1 cellular context compared by ENCODE assay signal in the genomic region with DNA sequence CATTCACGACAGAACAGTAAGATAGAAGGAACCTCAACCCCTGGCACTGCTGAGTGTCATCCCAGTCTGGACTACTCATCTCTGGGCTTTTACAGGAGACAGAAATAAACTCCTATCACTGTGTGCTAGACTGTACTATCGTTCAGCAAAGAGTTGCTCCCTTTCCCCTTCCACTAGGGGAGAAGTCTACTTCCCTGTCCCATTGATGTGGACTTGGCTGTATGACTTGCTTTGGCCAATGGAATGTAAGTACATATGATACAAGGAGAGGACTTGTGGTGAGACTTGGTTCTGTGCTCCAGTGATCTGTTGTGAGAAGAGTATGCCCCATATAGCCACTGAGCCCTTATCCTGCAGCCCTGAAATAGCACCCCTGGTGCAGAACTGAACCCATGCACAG.
TF ChIP-seq lines count a peak whose summit lies in the region.

No MANE protein-coding gene starts in this region.

TF ChIP-seq in HepG2, 621 proteins besides CTCF, POLR2A, EP300 and RAD21:
- no peak for TF ChIP-seq ZNF546 (CRISPR knock-in tag; conservative IDR thresholded peaks at IDR 0.05)
